ENCODE assay signal across 39 cellular contexts in the genomic region with DNA sequence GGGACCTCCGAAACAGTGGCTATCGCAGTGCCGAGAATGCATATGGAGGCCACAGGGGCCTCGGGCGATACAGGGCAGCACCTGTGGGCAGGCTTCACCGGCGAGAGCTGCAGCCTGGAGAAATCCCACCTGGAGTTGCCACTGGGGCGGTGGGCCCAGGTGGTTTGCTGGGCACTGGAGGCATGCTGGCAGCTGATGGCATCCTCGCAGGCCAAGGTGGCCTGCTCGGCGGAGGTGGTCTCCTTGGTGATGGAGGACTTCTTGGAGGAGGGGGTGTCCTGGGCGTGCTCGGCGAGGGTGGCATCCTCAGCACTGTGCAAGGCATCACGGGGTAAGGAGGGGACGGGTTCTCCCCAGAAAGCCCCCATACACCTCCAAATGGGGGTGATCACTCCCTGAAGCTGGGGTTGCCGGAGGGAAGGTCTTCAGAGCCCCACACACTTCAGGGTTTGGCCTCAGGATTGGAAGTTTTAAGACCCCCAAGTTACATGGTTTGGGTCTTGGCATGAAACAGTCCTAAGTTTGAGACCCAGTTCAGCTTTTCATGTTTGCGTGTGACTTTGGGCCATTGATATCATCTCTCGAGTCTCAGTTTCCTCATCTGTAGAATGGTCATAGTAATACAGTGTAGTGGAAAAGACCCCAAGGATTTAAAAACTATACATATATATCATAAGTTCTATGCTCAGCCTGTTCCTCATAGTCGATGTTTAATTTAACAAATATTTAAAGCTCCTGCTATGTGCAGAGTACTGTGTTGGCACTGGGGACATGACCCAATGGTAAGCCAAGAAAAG. TPM values are rescaled to one million over a fixed set of nuclear protein-coding genes. Genes with fewer than 3 reads are reported as not detected.
"Had no signal": no experiment of that assay in that cellular context is flagged by ENCODE, and none has a peak within 500 bp of the region (broad histone marks: within the 10 kb centered on the region; RNA-seq: fewer than 3 reads in every experiment).

No MANE protein-coding gene starts in this region.

- H3K4me1 ChIP-seq: adrenal gland, body of pancreas, breast epithelium had no signal

- H3K36me3 Mint-ChIP-seq: activated CD4-positive, alpha-beta memory T cell treated with anti-CD3 and anti-CD28 coated beads for 36 hours; activated naive CD4-positive, alpha-beta T cell treated with anti-CD3 and anti-CD28 coated beads, Interleukin-2, amount 50 U/mL, for 72 hours; activated naive CD8-positive, alpha-beta T cell treated with anti-CD3 and anti-CD28 coated beads for 36 hours had no signal

- DNase-seq: activated B cell treated with CpG ODN at 0.5 μM for 24 hours; activated CD4-positive, alpha-beta memory T cell treated with anti-CD3 and anti-CD28 coated beads for 36 hours; activated CD4-positive, alpha-beta T cell treated with anti-CD3 and anti-CD28 coated beads for 4 hours; activated CD4-positive, alpha-beta T cell treated with anti-CD3 and anti-CD28 coated beads, Interleukin-2, amount 10 ng/mL, durations not matched to agents 24 days and 14 days; activated CD4-positive, alpha-beta T cell treated with anti-CD3 and anti-CD28 coated beads, Interleukin-2, amount 50 U/mL, for 1 hour; activated CD4-positive, alpha-beta T cell treated with anti-CD3 and anti-CD28 coated beads, Interleukin-2, amount 50 U/mL, for 4 hours; activated CD4-positive, CD25-positive, alpha-beta regulatory T cell treated with anti-CD3 and anti-CD28 coated beads, Interleukin-2, amount 50 U/mL, for 72 hours; activated CD8-positive, alpha-beta memory T cell treated with anti-CD3 and anti-CD28 coated beads, Interleukin-2, amount 50 U/mL, for 4 hours; activated CD8-positive, alpha-beta T cell treated with anti-CD3 and anti-CD28 coated beads for 36 hours; activated effector memory CD4-positive, alpha-beta T cell treated with anti-CD3 and anti-CD28 coated beads, Interleukin-2, amount 50 U/mL, for 16 hours; activated gamma-delta T cell treated with Interleukin-2 at 50 U/mL for 16 hours; activated naive CD4-positive, alpha-beta T cell; activated naive CD4-positive, alpha-beta T cell treated with anti-CD3 and anti-CD28 coated beads for 36 hours; activated naive CD4-positive, alpha-beta T cell treated with anti-CD3 and anti-CD28 coated beads, Interleukin-2, amount 50 U/mL, for 16 hours; activated naive CD8-positive, alpha-beta T cell treated with anti-CD3 and anti-CD28 coated beads for 36 hours; activated T-cell treated with anti-CD3 and anti-CD28 coated beads for 4 hours; activated T-cell treated with anti-CD3 and anti-CD28 coated beads, Interleukin-2, amount 50 U/mL, for 1 hour; activated T-cell treated with anti-CD3 and anti-CD28 coated beads, Interleukin-2, amount 50 U/mL, for 4 hours; activated T-cell treated with anti-CD3 and anti-CD28 coated beads, Interleukin-2, amount 50 U/mL, for 72 hours; adrenal gland; amniotic stem cell; aorta; body of pancreas; brain microvascular endothelial cell; central memory CD4-positive, alpha-beta T cell; T-helper 1 cell; T-helper 2 cell; T-helper 9 cell had no signal

- FAIRE-seq: astrocyte, TTC549 had no signal

- H3K9me3 ChIP-seq: adrenal gland, body of pancreas, breast epithelium had no signal

- H3K4me1 Mint-ChIP-seq: activated B cell treated with CpG ODN at 0.5 μM for 24 hours; activated CD4-positive, alpha-beta T cell treated with anti-CD3 and anti-CD28 coated beads, Interleukin-2, amount 10 ng/mL, durations not matched to agents 24 days and 14 days; activated naive CD8-positive, alpha-beta T cell treated with anti-CD3 and anti-CD28 coated beads for 36 hours; activated T-helper 17 cell treated with anti-CD3 and anti-CD28 coated beads, Interleukin-2, amount 50 U/mL, for 72 hours had no signal

- H3K9me3 Mint-ChIP-seq: activated B cell treated with CpG ODN at 0.5 μM for 24 hours; activated CD4-positive, alpha-beta memory T cell treated with anti-CD3 and anti-CD28 coated beads for 36 hours; activated CD4-positive, alpha-beta T cell treated with anti-CD3 and anti-CD28 coated beads, Interleukin-2, amount 10 ng/mL, durations not matched to agents 24 days and 14 days; activated CD8-positive, alpha-beta T cell treated with anti-CD3 and anti-CD28 coated beads for 36 hours; activated naive CD4-positive, alpha-beta T cell treated with anti-CD3 and anti-CD28 coated beads for 36 hours; activated naive CD4-positive, alpha-beta T cell treated with anti-CD3 and anti-CD28 coated beads, Interleukin-2, amount 50 U/mL, for 72 hours; activated naive CD8-positive, alpha-beta T cell treated with anti-CD3 and anti-CD28 coated beads for 36 hours; activated T-cell treated with anti-CD3 and anti-CD28 coated beads, Interleukin-2, amount 50 U/mL, for 4 hours; activated T-cell treated with anti-CD3 and anti-CD28 coated beads, Interleukin-2, amount 50 U/mL, for 72 hours; activated T-helper 1 cell treated with anti-CD3 and anti-CD28 coated beads, Interleukin-12 subunit alpha, Interleukin-12 subunit beta, Interleukin-2, Interleukin-4 antibody, amounts not matched to agents 30 ng/mL and 10 ng/mL and 1 ng/mL, durations not matched to agents 14 hours and 24 hours and 36 hours; activated T-helper 17 cell treated with anti-CD3 and anti-CD28 coated beads, Interleukin-2, amount 50 U/mL, for 72 hours; T-helper 1 cell treated with Interleukin-12 subunit alpha and Interleukin-12 subunit beta and Interleukin-4 antibody, amounts not matched to agents 30 μg/mL and 1 μg/mL, for 36 hours; T-helper 2 cell treated with Interferon-gamma antibody and Interleukin-4, amounts not matched to agents 5 μg/mL and 100 μg/mL, for 36 hours had no signal

- H3K27ac ChIP-seq: adrenal gland, body of pancreas, brain microvascular endothelial cell, breast epithelium, VCaP had no signal

- H3K4me3 Mint-ChIP-seq: activated B cell treated with CpG ODN at 0.5 μM for 24 hours; activated CD4-positive, alpha-beta memory T cell treated with anti-CD3 and anti-CD28 coated beads for 36 hours; activated CD4-positive, alpha-beta T cell treated with anti-CD3 and anti-CD28 coated beads, Interleukin-2, amount 10 ng/mL, durations not matched to agents 24 days and 14 days; activated CD8-positive, alpha-beta T cell treated with anti-CD3 and anti-CD28 coated beads for 36 hours; activated naive CD4-positive, alpha-beta T cell treated with anti-CD3 and anti-CD28 coated beads for 36 hours; activated naive CD8-positive, alpha-beta T cell treated with anti-CD3 and anti-CD28 coated beads for 36 hours; activated T-cell treated with anti-CD3 and anti-CD28 coated beads, Interleukin-2, amount 50 U/mL, for 4 hours; activated T-cell treated with anti-CD3 and anti-CD28 coated beads, Interleukin-2, amount 50 U/mL, for 72 hours; activated T-helper 1 cell treated with anti-CD3 and anti-CD28 coated beads, Interleukin-12 subunit alpha, Interleukin-12 subunit beta, Interleukin-2, Interleukin-4 antibody, amounts not matched to agents 30 ng/mL and 10 ng/mL and 1 ng/mL, durations not matched to agents 14 hours and 24 hours and 36 hours; activated T-helper 17 cell treated with anti-CD3 and anti-CD28 coated beads, Interleukin-2, amount 50 U/mL, for 72 hours; T-helper 1 cell treated with Interleukin-12 subunit alpha and Interleukin-12 subunit beta and Interleukin-4 antibody, amounts not matched to agents 30 μg/mL and 1 μg/mL, for 36 hours; T-helper 2 cell treated with Interferon-gamma antibody and Interleukin-4, amounts not matched to agents 5 μg/mL and 100 μg/mL, for 36 hours had no signal

- H3K27ac Mint-ChIP-seq: activated B cell treated with CpG ODN at 0.5 μM for 24 hours; activated CD4-positive, alpha-beta memory T cell treated with anti-CD3 and anti-CD28 coated beads for 36 hours; activated CD4-positive, alpha-beta T cell treated with anti-CD3 and anti-CD28 coated beads, Interleukin-2, amount 10 ng/mL, durations not matched to agents 24 days and 14 days; activated CD8-positive, alpha-beta T cell treated with anti-CD3 and anti-CD28 coated beads for 36 hours; activated naive CD4-positive, alpha-beta T cell treated with anti-CD3 and anti-CD28 coated beads for 36 hours; activated naive CD8-positive, alpha-beta T cell treated with anti-CD3 and anti-CD28 coated beads for 36 hours; activated T-cell treated with anti-CD3 and anti-CD28 coated beads, Interleukin-2, amount 50 U/mL, for 72 hours; activated T-helper 1 cell treated with anti-CD3 and anti-CD28 coated beads, Interleukin-12 subunit alpha, Interleukin-12 subunit beta, Interleukin-2, Interleukin-4 antibody, amounts not matched to agents 30 ng/mL and 10 ng/mL and 1 ng/mL, durations not matched to agents 14 hours and 24 hours and 36 hours; activated T-helper 17 cell treated with anti-CD3 and anti-CD28 coated beads, Interleukin-2, amount 50 U/mL, for 72 hours; T-helper 1 cell treated with Interleukin-12 subunit alpha and Interleukin-12 subunit beta and Interleukin-4 antibody, amounts not matched to agents 30 μg/mL and 1 μg/mL, for 36 hours; T-helper 2 cell treated with Interferon-gamma antibody and Interleukin-4, amounts not matched to agents 5 μg/mL and 100 μg/mL, for 36 hours had no signal

- H3K4me3 ChIP-seq: adrenal gland, body of pancreas, breast epithelium had no signal

- ATAC-seq: activated CD8-positive, alpha-beta T cell treated with anti-CD3 and anti-CD28 coated beads for 36 hours; activated naive CD4-positive, alpha-beta T cell treated with anti-CD3 and anti-CD28 coated beads, Interleukin-2, amount 50 U/mL, for 72 hours; activated T-cell treated with anti-CD3 and anti-CD28 coated beads, Interleukin-2, amount 50 U/mL, for 4 hours; activated T-cell treated with anti-CD3 and anti-CD28 coated beads, Interleukin-2, amount 50 U/mL, for 72 hours; activated T-helper 17 cell treated with anti-CD3 and anti-CD28 coated beads, Interleukin-2, amount 50 U/mL, for 72 hours; body of pancreas had no signal

- H3K27me3 Mint-ChIP-seq: activated B cell treated with CpG ODN at 0.5 μM for 24 hours; activated CD4-positive, alpha-beta memory T cell treated with anti-CD3 and anti-CD28 coated beads for 36 hours; activated CD8-positive, alpha-beta T cell treated with anti-CD3 and anti-CD28 coated beads for 36 hours; activated naive CD8-positive, alpha-beta T cell treated with anti-CD3 and anti-CD28 coated beads for 36 hours; activated T-helper 17 cell treated with anti-CD3 and anti-CD28 coated beads, Interleukin-2, amount 50 U/mL, for 72 hours had no signal

- H3K36me3 ChIP-seq: adrenal gland, brain microvascular endothelial cell, breast epithelium had no signal

- H3K27me3 ChIP-seq: body of pancreas, brain microvascular endothelial cell had no signal

RNA-seq across cellular contexts. Expression of gene BPIFB4, which starts 4.3 kb away (rescaled TPM):
- total RNA-seq: activated B cell treated with CpG ODN at 0.5 μM for 24 hours; activated CD4-positive, alpha-beta memory T cell treated with anti-CD3 and anti-CD28 coated beads for 36 hours; activated CD4-positive, alpha-beta T cell treated with anti-CD3 and anti-CD28 coated beads, Interleukin-2, amount 10 ng/mL, durations not matched to agents 24 days and 14 days; activated CD8-positive, alpha-beta memory T cell treated with anti-CD3 and anti-CD28 coated beads for 36 hours; activated CD8-positive, alpha-beta T cell treated with anti-CD3 and anti-CD28 coated beads for 36 hours; activated naive CD4-positive, alpha-beta T cell treated with anti-CD3 and anti-CD28 coated beads for 36 hours; activated naive CD4-positive, alpha-beta T cell treated with anti-CD3 and anti-CD28 coated beads, Interleukin-2, amount 50 U/mL, for 72 hours; activated naive CD8-positive, alpha-beta T cell treated with anti-CD3 and anti-CD28 coated beads for 36 hours; activated T-cell treated with anti-CD3 and anti-CD28 coated beads, Interleukin-2, amount 50 U/mL, for 4 hours; activated T-cell treated with anti-CD3 and anti-CD28 coated beads, Interleukin-2, amount 50 U/mL, for 72 hours; activated T-helper 1 cell treated with anti-CD3 and anti-CD28 coated beads, Interleukin-12 subunit alpha, Interleukin-12 subunit beta, Interleukin-2, Interleukin-4 antibody, amounts not matched to agents 30 ng/mL and 10 ng/mL and 1 ng/mL, durations not matched to agents 14 hours and 24 hours and 36 hours; activated T-helper 17 cell treated with anti-CD3 and anti-CD28 coated beads, Interleukin-2, amount 50 U/mL, for 72 hours; adrenal gland; aorta; astrocyte; body of pancreas; breast epithelium; cardiac septum had no signal
- polyA plus RNA-seq: aorta had no signal

RNA-seq across cellular contexts. Expression of gene BPIFB3, which starts 30.0 kb away (rescaled TPM):
- total RNA-seq: activated B cell treated with CpG ODN at 0.5 μM for 24 hours; activated CD4-positive, alpha-beta memory T cell treated with anti-CD3 and anti-CD28 coated beads for 36 hours; activated CD4-positive, alpha-beta T cell treated with anti-CD3 and anti-CD28 coated beads, Interleukin-2, amount 10 ng/mL, durations not matched to agents 24 days and 14 days; activated CD8-positive, alpha-beta memory T cell treated with anti-CD3 and anti-CD28 coated beads for 36 hours; activated CD8-positive, alpha-beta T cell treated with anti-CD3 and anti-CD28 coated beads for 36 hours; activated naive CD4-positive, alpha-beta T cell treated with anti-CD3 and anti-CD28 coated beads for 36 hours; activated naive CD4-positive, alpha-beta T cell treated with anti-CD3 and anti-CD28 coated beads, Interleukin-2, amount 50 U/mL, for 72 hours; activated naive CD8-positive, alpha-beta T cell treated with anti-CD3 and anti-CD28 coated beads for 36 hours; activated T-cell treated with anti-CD3 and anti-CD28 coated beads, Interleukin-2, amount 50 U/mL, for 4 hours; activated T-cell treated with anti-CD3 and anti-CD28 coated beads, Interleukin-2, amount 50 U/mL, for 72 hours; activated T-helper 1 cell treated with anti-CD3 and anti-CD28 coated beads, Interleukin-12 subunit alpha, Interleukin-12 subunit beta, Interleukin-2, Interleukin-4 antibody, amounts not matched to agents 30 ng/mL and 10 ng/mL and 1 ng/mL, durations not matched to agents 14 hours and 24 hours and 36 hours; activated T-helper 17 cell treated with anti-CD3 and anti-CD28 coated beads, Interleukin-2, amount 50 U/mL, for 72 hours; adrenal gland; aorta; astrocyte; body of pancreas; breast epithelium; cardiac septum had no signal
- polyA plus RNA-seq: adrenal gland, aorta had no signal

RNA-seq across cellular contexts. Expression of gene BPIFB6, which starts 52.3 kb away (rescaled TPM):
- total RNA-seq: activated B cell treated with CpG ODN at 0.5 μM for 24 hours; activated CD4-positive, alpha-beta memory T cell treated with anti-CD3 and anti-CD28 coated beads for 36 hours; activated CD4-positive, alpha-beta T cell treated with anti-CD3 and anti-CD28 coated beads, Interleukin-2, amount 10 ng/mL, durations not matched to agents 24 days and 14 days; activated CD8-positive, alpha-beta memory T cell treated with anti-CD3 and anti-CD28 coated beads for 36 hours; activated CD8-positive, alpha-beta T cell treated with anti-CD3 and anti-CD28 coated beads for 36 hours; activated naive CD4-positive, alpha-beta T cell treated with anti-CD3 and anti-CD28 coated beads for 36 hours; activated naive CD4-positive, alpha-beta T cell treated with anti-CD3 and anti-CD28 coated beads, Interleukin-2, amount 50 U/mL, for 72 hours; activated naive CD8-positive, alpha-beta T cell treated with anti-CD3 and anti-CD28 coated beads for 36 hours; activated T-cell treated with anti-CD3 and anti-CD28 coated beads, Interleukin-2, amount 50 U/mL, for 4 hours; activated T-cell treated with anti-CD3 and anti-CD28 coated beads, Interleukin-2, amount 50 U/mL, for 72 hours; activated T-helper 1 cell treated with anti-CD3 and anti-CD28 coated beads, Interleukin-12 subunit alpha, Interleukin-12 subunit beta, Interleukin-2, Interleukin-4 antibody, amounts not matched to agents 30 ng/mL and 10 ng/mL and 1 ng/mL, durations not matched to agents 14 hours and 24 hours and 36 hours; activated T-helper 17 cell treated with anti-CD3 and anti-CD28 coated beads, Interleukin-2, amount 50 U/mL, for 72 hours; adrenal gland; aorta; astrocyte; body of pancreas; breast epithelium; cardiac septum had no signal
- polyA plus RNA-seq: adrenal gland, aorta had no signal
